ENCODE assay signal across 8 cellular contexts in the genomic region with DNA sequence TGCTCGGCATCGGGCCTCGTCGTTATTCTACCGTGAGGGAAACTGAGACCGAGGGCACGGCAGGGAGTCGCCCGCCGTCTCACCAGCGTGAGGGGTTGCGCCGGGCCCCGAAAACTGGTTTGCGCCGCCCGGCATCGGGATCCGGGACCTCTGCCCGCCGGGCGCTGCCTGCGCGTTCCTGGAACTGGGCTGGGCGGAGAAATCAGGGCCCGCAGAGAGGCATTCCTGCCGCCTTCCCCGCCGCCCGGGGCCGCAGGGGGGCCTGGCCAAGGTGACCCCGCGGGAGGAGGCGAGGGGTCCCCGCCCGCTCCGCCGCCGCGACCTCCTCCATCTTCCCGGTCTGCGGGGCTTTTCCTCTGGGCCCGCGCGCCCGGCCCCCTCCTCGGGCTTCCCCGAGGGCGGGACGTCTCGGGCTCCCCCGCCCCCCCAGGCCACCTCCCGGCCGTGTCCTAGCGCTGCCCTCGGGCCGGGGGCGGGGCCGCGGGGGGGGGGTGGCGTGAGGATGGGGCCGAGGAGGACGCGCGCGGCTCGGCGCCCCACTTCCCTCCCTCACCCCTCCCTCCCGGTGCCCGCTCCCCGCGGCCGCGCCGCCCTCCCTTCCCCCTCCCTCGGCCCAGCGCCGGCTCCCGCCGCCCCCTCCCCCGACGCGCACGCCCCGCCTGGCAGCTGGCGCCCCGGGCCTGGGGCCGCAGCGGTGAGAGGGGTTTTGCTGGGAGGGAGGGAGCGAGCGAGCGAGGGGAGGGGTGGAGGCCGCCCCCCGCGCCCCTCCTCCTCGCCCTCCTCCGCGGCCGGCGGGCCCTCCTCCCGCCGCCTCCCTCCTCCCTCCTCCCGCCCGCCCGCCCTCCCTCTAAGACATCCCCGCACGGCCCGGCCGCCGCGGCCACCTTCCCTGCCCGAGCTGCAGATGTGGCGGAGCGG. TPM values are rescaled to one million over a fixed set of nuclear protein-coding genes. Genes with fewer than 3 reads are reported as not detected.
DNase-seq lines count a peak whose midpoint lies in the region; ATAC-seq and TF ChIP-seq lines count a peak whose summit lies in the region.

A gene (plus strand): TSS at position 883 of the 918 bp plus-strand sequence. CDS start 16,214 bp downstream, outside the sequence.

- H3K4me1 ChIP-seq in psoas muscle, result peaks cover 5% of the 10 kb centered on the region

- H3K4me3 ChIP-seq in AG04450 (ENCODE audit: low read depth, low read length) (peak within 1 kb of the TSS; percentile 76), psoas muscle (peak within 1 kb of the TSS; percentile 71)

- no peaks in the 10 kb centered on the region; the same call in 1 of the 2 replicates for H3K9me3 ChIP-seq in AG04450 (ENCODE audit: control insufficient read depth, insufficient read depth, low read length)
- no peaks in the 10 kb centered on the region for H3K9me3 ChIP-seq in psoas muscle

- ATAC-seq in left ventricle myocardium superior, result peak; percentile 82
- peak; percentile 42 to 61 (median 47) for ATAC-seq in psoas muscle
- ATAC-seq in GM18520 (IDR thresholded peaks at IDR 0.05; ENCODE audit: unreplicated experiment), result no peak

- TF ChIP-seq CTCF in AG04450 (IDR thresholded peaks at IDR 0.05; ENCODE audit: low read depth, low read length) (no peak), GM13977 (IDR thresholded peaks at IDR 0.05; ENCODE audit: extremely low read depth, insufficient read depth, missing control alignments) (no peak), psoas muscle (IDR thresholded peaks at IDR 0.05) (no peak)

- DNase-seq in AG04450 (ENCODE audit: low read depth, low spot score) (no peak), GM13977 (ENCODE audit: low spot score) (peak; percentile 80), NCI-H774 (lab: John Stamatoyannopoulos, UW) (peak; percentile 70), anterior cingulate cortex (lab: John Stamatoyannopoulos, UW) (peak in 43 of 58 donors; percentile 13 to 85 (median 56)), left ventricle myocardium superior (peak; percentile 88), psoas muscle (peak; percentile 75 to 80), NCI-H2029 treated with DMSO at 0.1 percent for 48 hours (lab: John Stamatoyannopoulos, UW) (no peak)

- POLR2A ChIA-PET in AG04450 (lab: Yijun Ruan, JAX), result interaction anchor here (0.6 to 1.0 kb wide), 3 partner anchors 12 to 87 kb away, joined by 3 to 6 read pairs (median 4); a partner anchor contains a TSS

- 1 to 2% (median 2%) methylated on average over 28 to 106 of the region's 114 CpGs for WGBS in psoas muscle, 3 donors

- in situ Hi-C loops in GM13977 (cut with MboI; ENCODE audit: low pct_unique_long_range_greater_than_20kb, low sequenced_read_pairs, unreplicated experiment), result no loop called here

- intact Hi-C loops in left ventricle myocardium superior (cut with micrococcal nuclease) (no loop called here), psoas muscle (cut with DNase I) (no loop called here)

- CTCF ChIA-PET in AG04450 (lab: Charles Lee), result interaction anchor here (0.5 to 1.4 kb wide), 3 partner anchors 13 to 140 kb away, joined by 3 to 6 read pairs (median 4); no protein-coding TSS in a partner anchor

- H3K27ac ChIP-seq in AG04450 (ENCODE audit: low read depth, low read length) (peak within 1 kb of the TSS; percentile 89), psoas muscle (peak within 1 kb of the TSS; percentile 74)

- H3K36me3 ChIP-seq in psoas muscle (ENCODE audit: insufficient read depth in 1 of 2, low read depth in 1 of 2), result no peaks in the 10 kb centered on the region

- no peaks in the 10 kb centered on the region for H3K27me3 ChIP-seq in AG04450 (ENCODE audit: control insufficient read depth, insufficient read depth, low read length)
- H3K27me3 ChIP-seq in psoas muscle (ENCODE audit: insufficient read depth in 3 of 3, low read length in 2 of 3), result peaks cover 0 to 39% (median 5%) of the 10 kb centered on the region in 3 donors

RNA-seq across cellular contexts. Expression of the gene that starts here (rescaled TPM):
- 2.2 and 2.9 TPM in 2 replicates for polyA plus RNA-seq in AG04450 (2011; rRNA removed)
- 3.1 and 3.4 TPM in 2 replicates for polyA minus RNA-seq in AG04450 (2011; rRNA and poly(A)+ RNA removed)
- total RNA-seq in left ventricle myocardium superior, result 16.6 TPM
- 1 to 10 TPM; 1.7 to 3.3 (median 2.4) TPM for total RNA-seq in psoas muscle
- 1 to 10 TPM in 2 of 3 donors, under 1 TPM in 1; 0.96 to 1.3 (median 1.0) TPM for polyA plus RNA-seq in psoas muscle

Comparison
In these comparisons a context has a peak if more than half of its experiments do, and no peak if none do; other contexts are left out.
1. DNase-seq: peak in GM13977 (single experiment), NCI-H774 (single experiment), anterior cingulate cortex (43 of 58), left ventricle myocardium superior (single experiment) and psoas muscle (2 of 2); none in AG04450 (single experiment) and NCI-H2029 treated with DMSO at 0.1 percent for 48 hours (single experiment).